9 cellular contexts compared by ENCODE assay signal in genomic region chr19:35509018-35509652, GRCh38.
DNase-seq lines count a peak whose midpoint lies in the region; ATAC-seq and TF ChIP-seq lines count a peak whose summit lies in the region.
"Had no signal": no experiment of that assay in that cellular context is flagged by ENCODE, and none has a peak within 500 bp of the region (broad histone marks: within the 10 kb centered on the region; RNA-seq: fewer than 3 reads in every experiment).

No MANE protein-coding gene starts in this region.

- peak; percentile 92 for DNase-seq in SW480 (ENCODE audit: low spot score)
- peak; percentile 36 to 50 (median 47) for DNase-seq in effector memory CD8-positive, alpha-beta T cell
- no peak for DNase-seq in amniotic stem cell (lab: John Stamatoyannopoulos, UW)
- DNase-seq in hepatic stellate cell (ENCODE audit: low spot score) = no peak

- peak overlapping the region; percentile 74 for H3K4me3 ChIP-seq in parathyroid adenoma (ENCODE audit: low read depth, low read length)

- TF ChIP-seq POLR2A in GM19193 (IDR thresholded peaks at IDR 0.05; ENCODE audit: extremely low read depth, insufficient read depth, insufficient read length) = peak; percentile 43

- peak overlapping the region; percentile 84 for H2AFZ ChIP-seq in parathyroid adenoma

- peak overlapping the region; percentile 77 to 85 for H3K4me3 Mint-ChIP-seq in effector memory CD8-positive, alpha-beta T cell

- H3K4me1 ChIP-seq in parathyroid adenoma = peaks cover 5% of the 10 kb centered on the region

- no peak for TF ChIP-seq CTCF in parathyroid adenoma (IDR thresholded peaks at IDR 0.05)

- peak overlapping the region in 1 of 2 donors; percentile 75 for H3K27ac Mint-ChIP-seq in effector memory CD8-positive, alpha-beta T cell

- peaks cover 35 to 76% of the 10 kb centered on the region in 2 donors for H3K27me3 Mint-ChIP-seq in effector memory CD8-positive, alpha-beta T cell

- peaks cover 14 to 23% of the 10 kb centered on the region in 2 donors for H3K4me1 Mint-ChIP-seq in effector memory CD8-positive, alpha-beta T cell (ENCODE audit: low read depth in 2 of 2)

- peak overlapping the region; percentile 88 for H3K27ac ChIP-seq in parathyroid adenoma
- H3K27ac ChIP-seq: KMS-11 had no signal

- H3K9ac ChIP-seq in parathyroid adenoma = peak overlapping the region; percentile 58
- H3K9ac ChIP-seq: KMS-11 had no signal

- peaks cover 3% of the 10 kb centered on the region for H3K36me3 Mint-ChIP-seq in effector memory CD8-positive, alpha-beta T cell (ENCODE audit: insufficient read depth)

- H3K79me2 ChIP-seq in parathyroid adenoma = no peaks in the 10 kb centered on the region

- H3K9me3 ChIP-seq in parathyroid adenoma (ENCODE audit: control insufficient read depth, low read length) = no peaks in the 10 kb centered on the region

- no peaks in the 10 kb centered on the region for H3K27me3 ChIP-seq in parathyroid adenoma (ENCODE audit: control insufficient read depth, insufficient read depth, low read length)

- H3K4me2 ChIP-seq in parathyroid adenoma (ENCODE audit: low read length) = peak overlapping the region; percentile 73
- H3K4me2 ChIP-seq: KMS-11 had no signal

- H3K9me3 Mint-ChIP-seq in effector memory CD8-positive, alpha-beta T cell = no peaks in the 10 kb centered on the region

- H3K36me3 ChIP-seq in parathyroid adenoma (ENCODE audit: control insufficient read depth, insufficient read depth, low read length) = no peaks in the 10 kb centered on the region

- ATAC-seq in effector memory CD8-positive, alpha-beta T cell (replicated peaks) = peak; percentile 89
- no peak for ATAC-seq in HG03039 (IDR thresholded peaks at IDR 0.05; ENCODE audit: unreplicated experiment)
- ATAC-seq in GM21528 (IDR thresholded peaks at IDR 0.05; ENCODE audit: low FRiP score, unreplicated experiment) = no peak

Comparison
In these comparisons a context has a peak if more than half of its experiments do, and no peak if none do; other contexts are left out.
1. DNase-seq: peak in SW480 (single experiment) and effector memory CD8-positive, alpha-beta T cell (3 of 3); none in amniotic stem cell (single experiment) and hepatic stellate cell (single experiment).